Comparison of ENCODE assay signal across 15 cellular contexts in genomic region chr14:92709340-92710000, GRCh38.
"Had no signal": no experiment of that assay in that cellular context is flagged by ENCODE, and none has a peak within 500 bp of the region (broad histone marks: within the 10 kb centered on the region; RNA-seq: fewer than 3 reads in every experiment).

No MANE protein-coding gene starts in this region.

- H3K4me2 ChIP-seq: hepatocyte had no signal

- DNase-seq: activated CD4-positive, alpha-beta T cell treated with anti-CD3 and anti-CD28 coated beads, Interleukin-2, amount 50 U/mL, for 4 hours; activated CD4-positive, CD25-positive, alpha-beta regulatory T cell treated with anti-CD3 and anti-CD28 coated beads, Interleukin-2, amount 50 U/mL, for 72 hours; activated effector memory CD4-positive, alpha-beta T cell treated with anti-CD3 and anti-CD28 coated beads, Interleukin-2, amount 50 U/mL, for 16 hours; activated T-cell treated with anti-CD3 and anti-CD28 coated beads, Interleukin-2, amount 50 U/mL, for 4 hours; left ventricle myocardium superior; naive thymus-derived CD4-positive, alpha-beta T cell; sigmoid colon; stimulated activated CD4-positive, alpha-beta T cell treated with anti-CD3 and anti-CD28 coated beads, Interleukin-2, amount 100 ng/mL, for 24 hours; stimulated activated naive B cell treated with anti-CD40 and anti-IgM and Interleukin-4, amounts not matched to agents 10 μg/mL and 1 μg/mL and 100 μg/mL, for 72 hours had no signal

- H3K27ac ChIP-seq: gastroesophageal sphincter, hepatocyte, prostate gland, sigmoid colon had no signal

- H3K27ac Mint-ChIP-seq: activated naive CD4-positive, alpha-beta T cell treated with anti-CD3 and anti-CD28 coated beads, Interleukin-2, amount 50 U/mL, for 72 hours; stimulated activated naive B cell treated with anti-CD40 and anti-IgM and Interleukin-4, amounts not matched to agents 10 μg/mL and 1 μg/mL and 100 μg/mL, for 72 hours; type B pancreatic cell had no signal

- H3K4me3 ChIP-seq: breast epithelium, gastroesophageal sphincter, hepatocyte, prostate gland, sigmoid colon had no signal

- H3K36me3 Mint-ChIP-seq: activated naive CD4-positive, alpha-beta T cell treated with anti-CD3 and anti-CD28 coated beads, Interleukin-2, amount 50 U/mL, for 72 hours had no signal

- H3K9me3 Mint-ChIP-seq: activated naive CD4-positive, alpha-beta T cell treated with anti-CD3 and anti-CD28 coated beads, Interleukin-2, amount 50 U/mL, for 72 hours; activated T-cell treated with anti-CD3 and anti-CD28 coated beads, Interleukin-2, amount 50 U/mL, for 4 hours; naive thymus-derived CD4-positive, alpha-beta T cell; stimulated activated naive B cell treated with anti-CD40 and anti-IgM and Interleukin-4, amounts not matched to agents 10 μg/mL and 1 μg/mL and 100 μg/mL, for 72 hours; type B pancreatic cell had no signal

- H3K79me2 ChIP-seq: hepatocyte had no signal

- H3K36me3 ChIP-seq: breast epithelium had no signal

- H3K9me3 ChIP-seq: breast epithelium, gastroesophageal sphincter, prostate gland, sigmoid colon had no signal

- H3K27me3 ChIP-seq: breast epithelium, gastroesophageal sphincter, hepatocyte, sigmoid colon had no signal

- H3K27me3 Mint-ChIP-seq: stimulated activated naive B cell treated with anti-CD40 and anti-IgM and Interleukin-4, amounts not matched to agents 10 μg/mL and 1 μg/mL and 100 μg/mL, for 72 hours; type B pancreatic cell had no signal

- H2AFZ ChIP-seq: hepatocyte had no signal

- H3K4me3 Mint-ChIP-seq: activated T-cell treated with anti-CD3 and anti-CD28 coated beads, Interleukin-2, amount 50 U/mL, for 4 hours; naive thymus-derived CD4-positive, alpha-beta T cell; stimulated activated naive B cell treated with anti-CD40 and anti-IgM and Interleukin-4, amounts not matched to agents 10 μg/mL and 1 μg/mL and 100 μg/mL, for 72 hours; type B pancreatic cell had no signal

- ATAC-seq: activated naive CD4-positive, alpha-beta T cell treated with anti-CD3 and anti-CD28 coated beads, Interleukin-2, amount 50 U/mL, for 72 hours; activated T-cell treated with anti-CD3 and anti-CD28 coated beads, Interleukin-2, amount 50 U/mL, for 4 hours; gastroesophageal sphincter; left ventricle myocardium superior; naive thymus-derived CD4-positive, alpha-beta T cell; stimulated activated naive B cell treated with anti-CD40 and anti-IgM and Interleukin-4, amounts not matched to agents 10 μg/mL and 1 μg/mL and 100 μg/mL, for 72 hours had no signal

- H3K4me1 ChIP-seq: breast epithelium, gastroesophageal sphincter, prostate gland, sigmoid colon had no signal
